Comparison of ENCODE assay signal across 17 cellular contexts in the genomic region with DNA sequence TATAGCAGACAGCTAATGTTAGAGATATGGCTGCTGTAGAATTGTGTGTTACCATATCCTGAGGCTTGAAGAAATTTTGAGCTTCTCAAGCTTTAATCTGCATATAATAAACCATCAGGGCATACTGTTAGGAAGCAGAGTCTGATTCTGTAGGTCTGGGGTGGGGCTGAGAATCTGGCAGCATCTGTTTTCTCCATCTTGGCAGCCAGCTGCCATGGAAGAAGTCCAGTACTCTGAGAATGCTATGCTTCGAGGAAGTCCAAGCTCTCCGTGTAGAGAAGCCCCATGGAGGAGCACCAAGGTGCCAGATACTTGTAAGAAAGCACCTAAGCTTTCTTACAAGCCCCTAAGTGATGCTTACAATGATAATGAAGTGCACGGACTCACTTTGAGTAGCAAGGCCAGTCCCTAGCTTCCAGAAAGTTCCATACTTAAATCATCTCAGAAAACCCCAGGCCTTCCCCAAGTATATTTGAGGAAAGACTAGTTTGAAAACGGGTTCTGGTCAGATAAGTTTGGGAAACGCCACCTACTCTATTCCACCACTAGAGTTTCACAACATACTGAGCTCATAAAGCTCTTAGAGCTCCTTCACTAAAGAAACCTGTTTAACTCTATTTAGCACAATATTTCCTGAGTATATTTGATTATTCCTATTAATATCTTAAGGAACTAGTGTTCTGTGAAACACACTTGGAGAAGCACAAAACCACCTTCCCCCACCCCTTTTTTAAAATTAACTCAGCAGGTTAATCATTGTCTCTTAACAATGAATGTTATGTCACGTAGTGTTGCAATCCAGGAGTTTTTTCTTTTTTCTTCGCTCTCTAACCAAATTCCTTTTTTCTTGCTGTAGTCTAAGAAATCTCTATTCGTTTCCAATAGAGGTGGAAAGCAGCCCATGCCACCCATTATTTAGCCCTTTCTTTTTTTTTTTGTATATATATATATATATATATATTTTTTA. TPM values are rescaled to one million over a fixed set of nuclear protein-coding genes. Genes with fewer than 3 reads are reported as not detected.
DNase-seq lines count a peak whose midpoint lies in the region; ATAC-seq, FAIRE-seq and TF ChIP-seq lines count a peak whose summit lies in the region.
"Had no signal": no experiment of that assay in that cellular context is flagged by ENCODE, and none has a peak within 500 bp of the region (broad histone marks: within the 10 kb centered on the region; RNA-seq: fewer than 3 reads in every experiment).

No MANE protein-coding gene starts in this region.

- H3K4me1 ChIP-seq in left ventricle myocardium inferior (peaks cover 27% of the 10 kb centered on the region), small intestine (ENCODE audit: control insufficient read depth in 2 of 2, insufficient read depth in 1 of 2, low read depth in 1 of 2, low read length in 1 of 2) (no peaks in the 10 kb centered on the region)
- H3K4me1 ChIP-seq: foreskin keratinocyte, right lobe of liver, tibial nerve had no signal

- no peaks in the 10 kb centered on the region for H3K27me3 ChIP-seq in left ventricle myocardium inferior (ENCODE audit: low read depth)
- H3K27me3 ChIP-seq in small intestine (ENCODE audit: control insufficient read depth in 2 of 2, insufficient read depth in 2 of 2, low read length in 2 of 2): no peaks in the 10 kb centered on the region
- H3K27me3 ChIP-seq: right lobe of liver, tibial nerve had no signal

- no peak for ATAC-seq in Right ventricle myocardium inferior
- peak; percentile 42 for ATAC-seq in HG03432 (IDR thresholded peaks at IDR 0.05; ENCODE audit: unreplicated experiment)
- no peak for ATAC-seq in stimulated activated naive CD8-positive, alpha-beta T cell treated with anti-CD3 and anti-CD28 coated beads, Interleukin-15, Interleukin-2, amounts not matched to agents 100 U/mL and 50 U/mL, for 24 hours
- ATAC-seq: foreskin keratinocyte, HCT116, right lobe of liver, WTC11 had no signal

- DNase-seq in left ventricle myocardium inferior (no peak), Right ventricle myocardium inferior (ENCODE audit: missing footprints) (no peak), epithelial cell of esophagus (ENCODE audit: low read depth) (peak; percentile 49), small intestine (peak; percentile 9), NCI-H1694 (lab: John Stamatoyannopoulos, UW) (no peak), NCI-H1092 (lab: John Stamatoyannopoulos, UW) (no peak)
- DNase-seq in stimulated activated naive CD8-positive, alpha-beta T cell treated with anti-CD3 and anti-CD28 coated beads, Interleukin-15, Interleukin-2, amounts not matched to agents 100 U/mL and 50 U/mL, for 24 hours: no peak
- DNase-seq: activated naive CD4-positive, alpha-beta T cell; effector memory CD4-positive, alpha-beta T cell; foreskin keratinocyte; NCI-H526; right lobe of liver had no signal

- H3K9me3 ChIP-seq in left ventricle myocardium inferior (replicated peaks) (no peaks in the 10 kb centered on the region), small intestine (ENCODE audit: control insufficient read depth, low read depth) (no peaks in the 10 kb centered on the region)
- H3K9me3 ChIP-seq: right lobe of liver, tibial nerve had no signal

- TF ChIP-seq CTCF in left ventricle myocardium inferior (IDR thresholded peaks at IDR 0.05; ENCODE audit: borderline replicate concordance): no peak
- TF ChIP-seq CTCF in epithelial cell of esophagus (IDR thresholded peaks at IDR 0.05; ENCODE audit: insufficient read depth, low read depth, low read length, missing control alignments): no peak

- no peak overlapping the region for H3K4me3 ChIP-seq in left ventricle myocardium inferior
- no peak overlapping the region for H3K4me3 ChIP-seq in epithelial cell of esophagus (ENCODE audit: low read length)
- H3K4me3 ChIP-seq in small intestine (ENCODE audit: low read depth in 1 of 2, low read length in 2 of 2): no peak overlapping the region
- H3K4me3 ChIP-seq: right lobe of liver, tibial nerve had no signal

- H3K27ac ChIP-seq in left ventricle myocardium inferior (replicated peaks): peak overlapping the region; percentile 66
- H3K27ac ChIP-seq in small intestine (ENCODE audit: low read depth in 1 of 2, low read length in 1 of 2): no peak overlapping the region
- H3K27ac ChIP-seq: foreskin keratinocyte, right lobe of liver, tibial nerve had no signal

- FAIRE-seq in small intestine (lab: Jason Lieb, UNC): no peak
- FAIRE-seq: D721Med had no signal

- H3K36me3 ChIP-seq in left ventricle myocardium inferior (no peaks in the 10 kb centered on the region), small intestine (ENCODE audit: control insufficient read depth in 2 of 2, insufficient read depth in 2 of 2, low read length in 2 of 2) (no peaks in the 10 kb centered on the region)
- H3K36me3 ChIP-seq: right lobe of liver, tibial nerve had no signal

- 38 to 55% (median 41%) methylated on average over 8 of the region's 8 CpGs for WGBS in small intestine, 3 donors

- intact Hi-C loops in left ventricle myocardium inferior (cut with micrococcal nuclease): no loop called here
- intact Hi-C loops in Right ventricle myocardium inferior (cut with DNase I): loop anchor here (5.0 kb wide), 1 partner anchor 62 kb away; a partner anchor contains a TSS

RNA-seq across cellular contexts. Expression of a gene that starts 59.9 kb away (rescaled TPM):
- total RNA-seq in left ventricle myocardium inferior (0.44 TPM), Right ventricle myocardium inferior (0.46 TPM)
- under 1 TPM; 0.45 to 0.64 (median 0.54) TPM for polyA plus RNA-seq in small intestine
- total RNA-seq: foreskin keratinocyte had no signal
- polyA plus RNA-seq: foreskin keratinocyte had no signal

Comparison
In these comparisons a context has a peak if more than half of its experiments do, and no peak if none do; other contexts are left out.
1. DNase-seq: peak in epithelial cell of esophagus (single experiment) and small intestine (single experiment); none in left ventricle myocardium inferior (single experiment), Right ventricle myocardium inferior (single experiment), stimulated activated naive CD8-positive, alpha-beta T cell treated with anti-CD3 and anti-CD28 coated beads, Interleukin-15, Interleukin-2, amounts not matched to agents 100 U/mL and 50 U/mL, for 24 hours (single experiment), NCI-H1694 (single experiment) and NCI-H1092 (single experiment).